34 cellular contexts compared by ENCODE assay signal in genomic region chr4:2638730-2639129, GRCh38.
"Had no signal": no experiment of that assay in that cellular context is flagged by ENCODE, and none has a peak within 500 bp of the region (broad histone marks: within the 10 kb centered on the region; RNA-seq: fewer than 3 reads in every experiment).

No MANE protein-coding gene starts in this region.

- H3K27me3 ChIP-seq: brain microvascular endothelial cell, heart right ventricle had no signal

- H3K9ac ChIP-seq: SK-N-SH had no signal

- H3K9me3 Mint-ChIP-seq: activated CD4-positive, alpha-beta memory T cell treated with anti-CD3 and anti-CD28 coated beads for 36 hours; activated naive CD4-positive, alpha-beta T cell treated with anti-CD3 and anti-CD28 coated beads for 36 hours; dendritic cell treated with granulocyte-macrophage colony-stimulating factor and Interleukin-4, amounts not matched to agents 40 ng/mL and 50 ng/mL, for 4 days; endodermal cell; natural killer cell treated with Interleukin-12 subunit alpha and Interleukin-12 subunit beta and Interleukin-15 and Interleukin-18, amount 100 ng/mL, for 72 hours; T-helper 1 cell treated with Interleukin-12 subunit alpha and Interleukin-12 subunit beta and Interleukin-4 antibody, amounts not matched to agents 30 μg/mL and 1 μg/mL, for 36 hours had no signal

- ATAC-seq: activated CD4-positive, CD25-positive, alpha-beta regulatory T cell treated with anti-CD3 and anti-CD28 coated beads, Interleukin-2, amount 50 U/mL, for 24 hours; esophagus mucosa; mucosa of descending colon; natural killer cell treated with Interleukin-12 subunit alpha and Interleukin-12 subunit beta and Interleukin-15 and Interleukin-18, amount 100 ng/mL, for 72 hours had no signal

- H3K4me3 ChIP-seq: heart right ventricle, left ventricle myocardium inferior, lung, mucosa of descending colon, smooth muscle cell had no signal

- H3K27ac Mint-ChIP-seq: activated CD4-positive, alpha-beta memory T cell treated with anti-CD3 and anti-CD28 coated beads for 36 hours; activated naive CD4-positive, alpha-beta T cell treated with anti-CD3 and anti-CD28 coated beads for 36 hours; dendritic cell treated with granulocyte-macrophage colony-stimulating factor and Interleukin-4, amounts not matched to agents 40 ng/mL and 50 ng/mL, for 4 days; endodermal cell; natural killer cell treated with Interleukin-12 subunit alpha and Interleukin-12 subunit beta and Interleukin-15 and Interleukin-18, amount 100 ng/mL, for 72 hours; T-helper 1 cell treated with Interleukin-12 subunit alpha and Interleukin-12 subunit beta and Interleukin-4 antibody, amounts not matched to agents 30 μg/mL and 1 μg/mL, for 36 hours had no signal

- FAIRE-seq: astrocyte, TTC549, urothelium cell line had no signal

- H3K9me3 ChIP-seq: heart right ventricle, left ventricle myocardium inferior, mucosa of descending colon, SK-N-SH had no signal

- H3K27me3 Mint-ChIP-seq: activated CD4-positive, alpha-beta memory T cell treated with anti-CD3 and anti-CD28 coated beads for 36 hours; dendritic cell treated with granulocyte-macrophage colony-stimulating factor and Interleukin-4, amounts not matched to agents 40 ng/mL and 50 ng/mL, for 4 days; natural killer cell treated with Interleukin-12 subunit alpha and Interleukin-12 subunit beta and Interleukin-15 and Interleukin-18, amount 100 ng/mL, for 72 hours had no signal

- H3K36me3 Mint-ChIP-seq: natural killer cell treated with Interleukin-12 subunit alpha and Interleukin-12 subunit beta and Interleukin-15 and Interleukin-18, amount 100 ng/mL, for 72 hours had no signal

- H3K4me3 Mint-ChIP-seq: activated CD4-positive, alpha-beta memory T cell treated with anti-CD3 and anti-CD28 coated beads for 36 hours; activated naive CD4-positive, alpha-beta T cell treated with anti-CD3 and anti-CD28 coated beads for 36 hours; dendritic cell treated with granulocyte-macrophage colony-stimulating factor and Interleukin-4, amounts not matched to agents 40 ng/mL and 50 ng/mL, for 4 days; endodermal cell; natural killer cell treated with Interleukin-12 subunit alpha and Interleukin-12 subunit beta and Interleukin-15 and Interleukin-18, amount 100 ng/mL, for 72 hours; T-helper 1 cell treated with Interleukin-12 subunit alpha and Interleukin-12 subunit beta and Interleukin-4 antibody, amounts not matched to agents 30 μg/mL and 1 μg/mL, for 36 hours had no signal

- DNase-seq: activated CD4-positive, alpha-beta memory T cell treated with anti-CD3 and anti-CD28 coated beads for 36 hours; activated CD4-positive, alpha-beta T cell treated with anti-CD3 and anti-CD28 coated beads for 48 hours; activated CD8-positive, alpha-beta memory T cell treated with anti-CD3 and anti-CD28 coated beads, Interleukin-2, amount 50 U/mL, for 4 hours; activated naive CD4-positive, alpha-beta T cell treated with anti-CD3 and anti-CD28 coated beads for 36 hours; activated T-cell treated with anti-CD3 and anti-CD28 coated beads, Interleukin-2, amount 50 U/mL, for 1 hour; amniotic stem cell; brain microvascular endothelial cell; central memory CD4-positive, alpha-beta T cell; endodermal cell; foreskin fibroblast; heart right ventricle; kidney glomerular epithelial cell; mucosa of descending colon; retina; SK-N-SH; stimulated activated CD4-positive, alpha-beta T cell treated with anti-CD3 and anti-CD28 coated beads, Interleukin-1b, Interleukin-23, amount 100 ng/mL, for 48 hours; stimulated activated CD4-positive, alpha-beta T cell treated with anti-CD3 and anti-CD28 coated beads, Interleukin-4, amount 100 ng/mL, for 4 hours; stimulated activated CD8-positive, alpha-beta memory T cell treated with anti-CD3 and anti-CD28 coated beads, Interleukin-4, amount 100 ng/mL, for 48 hours; stimulated activated naive CD4-positive, alpha-beta T cell; SW 1271; T-helper 9 cell; trophoblast cell had no signal

- H3K4me1 Mint-ChIP-seq: endodermal cell had no signal

- H3K27ac ChIP-seq: brain microvascular endothelial cell, heart right ventricle, left ventricle myocardium inferior, VCaP had no signal
